In the genomic region with DNA sequence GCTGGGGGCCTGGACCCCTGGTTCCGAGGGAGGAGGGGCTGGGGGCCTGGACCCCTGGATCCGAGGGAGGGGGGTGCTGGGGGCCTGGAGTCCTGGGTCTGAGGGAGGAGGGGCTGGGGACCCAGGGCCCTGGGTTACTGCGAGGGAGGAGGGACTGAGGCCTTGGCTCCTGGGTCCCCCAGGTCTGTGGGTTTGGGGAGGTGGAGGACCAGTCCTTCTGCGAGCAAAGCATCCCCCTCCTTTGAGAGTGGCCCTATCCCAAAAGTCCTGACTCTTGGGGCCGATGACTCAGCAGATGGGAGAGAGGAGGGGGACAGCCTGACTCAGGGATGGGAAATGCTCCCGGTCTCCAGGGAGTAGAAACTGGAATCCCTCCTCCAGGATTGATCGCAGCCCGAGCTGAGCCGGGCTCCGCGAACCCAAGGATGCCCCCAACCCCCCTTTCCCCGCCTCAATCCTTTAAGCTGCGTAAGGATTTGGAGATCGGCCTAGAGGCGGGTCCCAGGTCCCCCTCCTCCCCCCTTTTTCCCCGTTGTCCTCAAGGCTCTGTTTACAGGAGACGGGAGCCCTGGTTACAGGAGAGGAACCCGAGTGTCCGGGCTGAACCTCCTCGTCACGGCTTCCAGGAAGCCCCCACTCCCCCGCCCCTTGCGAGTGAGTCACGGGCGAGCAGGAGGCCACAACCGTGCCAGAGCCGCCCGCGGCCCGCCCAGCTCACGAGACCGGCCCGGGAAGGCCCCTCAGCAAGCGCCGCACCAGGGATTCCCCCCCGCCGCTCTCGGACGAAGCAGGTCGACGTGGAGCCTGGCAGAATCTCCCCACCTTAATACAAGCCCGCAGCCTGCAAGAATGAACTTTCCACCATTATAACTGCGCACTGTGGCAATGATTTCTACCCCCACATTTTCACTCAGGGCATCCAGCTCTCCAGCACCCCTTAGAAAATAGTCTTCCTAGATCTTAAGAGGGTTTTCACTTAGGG, we compare ENCODE assay signal across 8 cellular contexts. TPM values are rescaled to one million over a fixed set of nuclear protein-coding genes. Genes with fewer than 3 reads are reported as not detected.
DNase-seq lines count a peak whose midpoint lies in the region; ATAC-seq and TF ChIP-seq lines count a peak whose summit lies in the region.

No MANE protein-coding gene starts in this region.

- ATAC-seq in SK-N-SH treated with all-trans-retinoic acid at 6 μM for 48 hours: peak; percentile 64

- H3K4me3 Mint-ChIP-seq in activated naive CD4-positive, alpha-beta T cell treated with anti-CD3 and anti-CD28 coated beads, Interleukin-2, amount 50 U/mL, for 24 hours: peak overlapping the region; percentile 83
- H3K4me3 Mint-ChIP-seq in osteocyte (ENCODE audit: unreplicated experiment): peak overlapping the region; percentile 82

- H3K9me3 Mint-ChIP-seq in activated naive CD4-positive, alpha-beta T cell treated with anti-CD3 and anti-CD28 coated beads, Interleukin-2, amount 50 U/mL, for 24 hours: no peaks in the 10 kb centered on the region
- no peaks in the 10 kb centered on the region for H3K9me3 Mint-ChIP-seq in osteocyte (ENCODE audit: unreplicated experiment)

- peaks cover 62% of the 10 kb centered on the region for H3K4me1 Mint-ChIP-seq in activated naive CD4-positive, alpha-beta T cell treated with anti-CD3 and anti-CD28 coated beads, Interleukin-2, amount 50 U/mL, for 24 hours
- H3K4me1 Mint-ChIP-seq in osteocyte (ENCODE audit: unreplicated experiment): peaks cover 52% of the 10 kb centered on the region

- DNase-seq in GM13977 (ENCODE audit: low spot score): peak; percentile 85
- peak in 74 of 76 experiments; percentile 30 to 96 (median 85) for DNase-seq in HUDEP-2 (lab: John Stamatoyannopoulos, UW; ENCODE audit: unreplicated experiment in 76 of 76)
- DNase-seq in glomerular visceral epithelial cell (ENCODE audit: extremely low spot score): peak; percentile 97
- DNase-seq in osteocyte (ENCODE audit: extremely low spot score, unreplicated experiment): peak; percentile 99
- DNase-seq in NCI-H1694 treated with DMSO at 0.1 percent for 48 hours (lab: John Stamatoyannopoulos, UW): no peak

- H3K36me3 Mint-ChIP-seq in activated naive CD4-positive, alpha-beta T cell treated with anti-CD3 and anti-CD28 coated beads, Interleukin-2, amount 50 U/mL, for 24 hours: peaks cover 7% of the 10 kb centered on the region
- peaks cover 9% of the 10 kb centered on the region for H3K36me3 Mint-ChIP-seq in osteocyte (ENCODE audit: unreplicated experiment)

- H3K27ac ChIP-seq in temporal lobe (ENCODE audit: low read depth, low read length): peak overlapping the region; percentile 84

- in situ Hi-C loops in GM13977 (cut with MboI; ENCODE audit: low pct_unique_long_range_greater_than_20kb, low sequenced_read_pairs, unreplicated experiment): no loop called here

- TF ChIP-seq CTCF in GM13977 (IDR thresholded peaks at IDR 0.05; ENCODE audit: extremely low read depth, insufficient read depth, missing control alignments): no peak
- TF ChIP-seq CTCF in osteocyte (IDR thresholded peaks at IDR 0.05): no peak

- peak overlapping the region; percentile 97 for H3K27ac Mint-ChIP-seq in activated naive CD4-positive, alpha-beta T cell treated with anti-CD3 and anti-CD28 coated beads, Interleukin-2, amount 50 U/mL, for 24 hours
- H3K27ac Mint-ChIP-seq in osteocyte (ENCODE audit: unreplicated experiment): peak overlapping the region; percentile 100

- no peaks in the 10 kb centered on the region for H3K27me3 Mint-ChIP-seq in activated naive CD4-positive, alpha-beta T cell treated with anti-CD3 and anti-CD28 coated beads, Interleukin-2, amount 50 U/mL, for 24 hours
- H3K27me3 Mint-ChIP-seq in osteocyte (ENCODE audit: unreplicated experiment): no peaks in the 10 kb centered on the region

TF ChIP-seq in SK-N-SH treated with all-trans-retinoic acid at 6 μM for 48 hours, 23 proteins besides CTCF, POLR2A, EP300 and RAD21 (continues in another document):
- TF ChIP-seq GLIS3 (CRISPR knock-in tag; IDR thresholded peaks at IDR 0.05) (no peak; the same call in 1 of the 2 replicates), ISL1 (CRISPR knock-in tag; IDR thresholded peaks at IDR 0.05) (peak; percentile 24; the same call in 1 of the 2 replicates), POU6F1 (CRISPR knock-in tag; IDR thresholded peaks at IDR 0.05; ENCODE audit: borderline replicate concordance, low read depth) (no peak), SNAI2 (CRISPR knock-in tag; IDR thresholded peaks at IDR 0.05) (no peak), PPARA (CRISPR knock-in tag; IDR thresholded peaks at IDR 0.05; ENCODE audit: borderline replicate concordance) (no peak), OSR1 (CRISPR knock-in tag; IDR thresholded peaks at IDR 0.05) (no peak), ZNF565 (CRISPR knock-in tag; conservative IDR thresholded peaks at IDR 0.05; ENCODE audit: low read depth) (no peak), CSRNP3 (CRISPR knock-in tag; IDR thresholded peaks at IDR 0.05) (no peak), ZNF8 (CRISPR knock-in tag; IDR thresholded peaks at IDR 0.05) (no peak), RARB (CRISPR knock-in tag; IDR thresholded peaks at IDR 0.05) (0 out of 2 replicates have a peak, but pooled peaks have one; percentile 62), ESRRG (CRISPR knock-in tag; IDR thresholded peaks at IDR 0.05) (no peak), CSDC2 (CRISPR knock-in tag; IDR thresholded peaks at IDR 0.05) (peak; percentile 74; the same call in 1 of the 2 replicates), TCF4 (CRISPR knock-in tag; IDR thresholded peaks at IDR 0.05; ENCODE audit: borderline replicate concordance) (no peak), TOX (CRISPR knock-in tag; IDR thresholded peaks at IDR 0.05; ENCODE audit: borderline replicate concordance) (no peak), ZNF70 (CRISPR knock-in tag; IDR thresholded peaks at IDR 0.05) (no peak), BACH2 (CRISPR knock-in tag; IDR thresholded peaks at IDR 0.05; ENCODE audit: borderline replicate concordance) (no peak), ZC3H10 (CRISPR knock-in tag; IDR thresholded peaks at IDR 0.05) (no peak), ARNTL (CRISPR knock-in tag; IDR thresholded peaks at IDR 0.05; ENCODE audit: borderline replicate concordance, low read depth) (no peak), ZFP3 (CRISPR knock-in tag; IDR thresholded peaks at IDR 0.05) (no peak), CREB5 (CRISPR knock-in tag; IDR thresholded peaks at IDR 0.05; ENCODE audit: low read depth) (no peak)

RNA-seq across cellular contexts. Expression of gene ZFP36, which starts 3.0 kb away (rescaled TPM):
- total RNA-seq in osteocyte (81.5 and 105 TPM in 2 replicates), temporal lobe (2.0 TPM)

RNA-seq across cellular contexts. Expression of gene PLEKHG2, which starts 8.8 kb away (rescaled TPM):
- total RNA-seq in osteocyte (131 and 150 TPM in 2 replicates), temporal lobe (20.2 TPM)

RNA-seq across cellular contexts. Expression of gene MED29, which starts 12.4 kb away (rescaled TPM):
- 37.1 and 38.7 TPM in 2 replicates for total RNA-seq in osteocyte
- total RNA-seq in temporal lobe: 16.2 TPM

RNA-seq across cellular contexts. Expression of gene PAF1, which starts 12.7 kb away (rescaled TPM):
- total RNA-seq in osteocyte (45.6 and 45.9 TPM in 2 replicates), temporal lobe (21.6 TPM)

RNA-seq across cellular contexts. Expression of gene RPS16, which starts 32.1 kb away (rescaled TPM):
- total RNA-seq in osteocyte (1,827 and 1,860 TPM in 2 replicates), temporal lobe (57.5 TPM)

Comparison
In these comparisons a context has a peak if more than half of its experiments do, and no peak if none do; other contexts are left out.
1. RNA of gene ZFP36, which starts 3.0 kb away (total RNA-seq): 81.5 to 105 TPM in osteocyte; 2.0 TPM in temporal lobe (single experiment); every median in the first group is over 10 times any median in the second.